ENCODE assay signal across 20 cellular contexts in genomic region chr15:79439236-79439635, GRCh38. TPM values are rescaled to one million over a fixed set of nuclear protein-coding genes. Genes with fewer than 3 reads are reported as not detected.
DNase-seq lines count a peak whose midpoint lies in the region; ATAC-seq and TF ChIP-seq lines count a peak whose summit lies in the region.
"Had no signal": no experiment of that assay in that cellular context is flagged by ENCODE, and none has a peak within 500 bp of the region (broad histone marks: within the 10 kb centered on the region; RNA-seq: fewer than 3 reads in every experiment).

No MANE protein-coding gene starts in this region.

- TF ChIP-seq CTCF in Panc1 (IDR thresholded peaks at IDR 0.05), result no peak

- H3K36me3 ChIP-seq in Panc1 (ENCODE audit: control insufficient read depth, insufficient read depth, low read length), result no peaks in the 10 kb centered on the region
- H3K36me3 ChIP-seq in neuronal stem cell (replicated peaks in 1 of 2; ENCODE audit: control insufficient read depth in 2 of 2, insufficient read depth in 2 of 2, low read length in 2 of 2), result no peaks in the 10 kb centered on the region
- H3K36me3 ChIP-seq: BE2C had no signal

- no peak overlapping the region for H3K23ac ChIP-seq in neuronal stem cell (ENCODE audit: low read depth, low read length, poor library complexity)

- H3K27ac ChIP-seq in Panc1 (ENCODE audit: low read length) (no peak overlapping the region), neuronal stem cell (replicated peaks; ENCODE audit: low read length) (no peak overlapping the region)

- WGBS in neuronal stem cell (ENCODE audit: extremely low coverage in 2 of 2, insufficient read length in 2 of 2, insufficient replicate concordance in 1 of 2), 2 donors, result 100% methylated on average over 1 of the region's 5 CpGs; no CpG with 5 or more reads in 1 of the 2 donors

- intact Hi-C loops in Panc1 (cut with micrococcal nuclease; ENCODE audit: unreplicated experiment), result no loop called here

- H2AFZ ChIP-seq in neuronal stem cell (ENCODE audit: low read length), result no peak overlapping the region

- H3K4me3 ChIP-seq in Panc1 (ENCODE audit: low read depth in 2 of 2, low read length in 2 of 2) (no peak overlapping the region), neuronal stem cell (ENCODE audit: low read length in 2 of 2) (no peak overlapping the region)

- no peak overlapping the region for H2BK12ac ChIP-seq in neuronal stem cell (ENCODE audit: low read length)

- no peak overlapping the region for H3K4me3 Mint-ChIP-seq in activated CD4-positive, alpha-beta memory T cell treated with anti-CD3 and anti-CD28 coated beads, Interleukin-2, amount 10 ng/mL, durations not matched to agents 7 days and 5 days
- H3K4me3 Mint-ChIP-seq: CD4-positive, CD25-positive, alpha-beta regulatory T cell; CD8-positive, alpha-beta memory T cell had no signal

- H3K4me1 ChIP-seq in Panc1 (ENCODE audit: control insufficient read depth, insufficient read depth, low read length) (no peaks in the 10 kb centered on the region), neuronal stem cell (ENCODE audit: control insufficient read depth in 2 of 2, insufficient read depth in 1 of 2, low read depth in 1 of 2, low read length in 2 of 2) (no peaks in the 10 kb centered on the region)
- H3K4me1 ChIP-seq: BE2C had no signal

- no TSS peak for BruUV-seq in Panc1 (replicated peaks; lab: Mats Ljungman, UMichigan)

- no peak overlapping the region for H3K4me2 ChIP-seq in neuronal stem cell (ENCODE audit: insufficient read depth, low read length, poor library complexity, severe bottlenecking)

- H2BK120ac ChIP-seq in neuronal stem cell (ENCODE audit: low read depth, low read length), result no peak overlapping the region

- no peak overlapping the region for H2BK15ac ChIP-seq in neuronal stem cell (ENCODE audit: low read length)

- POLR2A ChIA-PET in Panc1 (lab: Charles Lee), result no interaction called here
- POLR2A ChIA-PET in activated CD4-positive, alpha-beta memory T cell treated with anti-CD3 and anti-CD28 coated beads, Interleukin-2, amount 10 ng/mL, durations not matched to agents 7 days and 5 days (lab: Charles Lee), result no interaction called here

- H3K79me1 ChIP-seq in neuronal stem cell (ENCODE audit: low read depth, low read length), result no peaks in the 10 kb centered on the region

- H3K9me3 ChIP-seq in Panc1 (ENCODE audit: control insufficient read depth, insufficient read depth, low read depth, low read length), result no peaks in the 10 kb centered on the region
- H3K9me3 ChIP-seq in neuronal stem cell (replicated peaks in 1 of 2; ENCODE audit: control insufficient read depth in 2 of 2, insufficient read depth in 1 of 2, low read depth in 1 of 2, low read length in 2 of 2), result no peaks in the 10 kb centered on the region
- H3K9me3 ChIP-seq: BE2C had no signal

- H2AK5ac ChIP-seq in neuronal stem cell (ENCODE audit: low read depth, low read length), result no peak overlapping the region

- H3K27me3 ChIP-seq in Panc1 (ENCODE audit: control insufficient read depth, insufficient read depth, low read length), result peaks cover 3% of the 10 kb centered on the region; the same call in 1 of the 2 replicates
- peaks cover 0 to 23% (median 2%) of the 10 kb centered on the region in 3 experiments for H3K27me3 ChIP-seq in neuronal stem cell (ENCODE audit: control insufficient read depth in 3 of 3, insufficient read depth in 3 of 3, low read depth in 1 of 3, low read length in 3 of 3)
- H3K27me3 ChIP-seq: BE2C had no signal

- peak overlapping the region; percentile 27 for H3K18ac ChIP-seq in neuronal stem cell (ENCODE audit: low read length)

- no peak overlapping the region for H4K91ac ChIP-seq in neuronal stem cell (ENCODE audit: low read depth, low read length, poor library complexity)

- H3K4me1 Mint-ChIP-seq in activated CD4-positive, alpha-beta memory T cell treated with anti-CD3 and anti-CD28 coated beads, Interleukin-2, amount 10 ng/mL, durations not matched to agents 7 days and 5 days, result no peaks in the 10 kb centered on the region
- H3K4me1 Mint-ChIP-seq: CD4-positive, CD25-positive, alpha-beta regulatory T cell; CD8-positive, alpha-beta memory T cell had no signal

- no peak overlapping the region for H3K27ac Mint-ChIP-seq in activated CD4-positive, alpha-beta memory T cell treated with anti-CD3 and anti-CD28 coated beads, Interleukin-2, amount 10 ng/mL, durations not matched to agents 7 days and 5 days
- H3K27ac Mint-ChIP-seq: CD4-positive, CD25-positive, alpha-beta regulatory T cell; CD8-positive, alpha-beta memory T cell had no signal

- no peak overlapping the region for H4K8ac ChIP-seq in neuronal stem cell (ENCODE audit: low read depth, low read length)

- no peak overlapping the region for H3K9ac ChIP-seq in neuronal stem cell (ENCODE audit: low read depth, low read length, poor library complexity)

- CTCF ChIA-PET in Panc1 (lab: Charles Lee), result no interaction called here
- CTCF ChIA-PET in activated CD4-positive, alpha-beta memory T cell treated with anti-CD3 and anti-CD28 coated beads, Interleukin-2, amount 10 ng/mL, durations not matched to agents 7 days and 5 days (lab: Charles Lee), result no interaction called here

- DNase-seq in Panc1 (ENCODE audit: low read depth, low spot score), result no peak
- no peak for DNase-seq in neuronal stem cell (ENCODE audit: low spot score)
- no peak for DNase-seq in activated CD4-positive, alpha-beta memory T cell treated with anti-CD3 and anti-CD28 coated beads, Interleukin-2, amount 10 ng/mL, durations not matched to agents 7 days and 5 days
- no peak for DNase-seq in GM03348 (ENCODE audit: low spot score)
- DNase-seq: ACHN; BE2C; C1 segment of cervical spinal cord; CD4-positive, CD25-positive, alpha-beta regulatory T cell; CD8-positive, alpha-beta memory T cell; COR-L47; DMS 273 treated with DMSO at 0.1 percent for 48 hours; DMS53; DND-41; EL; GOT3; H7 had no signal

- peaks cover 14% of the 10 kb centered on the region for H3K27me3 Mint-ChIP-seq in activated CD4-positive, alpha-beta memory T cell treated with anti-CD3 and anti-CD28 coated beads, Interleukin-2, amount 10 ng/mL, durations not matched to agents 7 days and 5 days

- no peaks in the 10 kb centered on the region for H3K36me3 Mint-ChIP-seq in activated CD4-positive, alpha-beta memory T cell treated with anti-CD3 and anti-CD28 coated beads, Interleukin-2, amount 10 ng/mL, durations not matched to agents 7 days and 5 days (ENCODE audit: low read depth)
- H3K36me3 Mint-ChIP-seq: CD4-positive, CD25-positive, alpha-beta regulatory T cell; CD8-positive, alpha-beta memory T cell had no signal

- ATAC-seq in Panc1, result 0 out of 2 replicates have a peak, but pooled peaks have one; percentile 30
- peak; percentile 20 for ATAC-seq in esophagus mucosa
- ATAC-seq in GM19395 (IDR thresholded peaks at IDR 0.05; ENCODE audit: unreplicated experiment), result no peak
- ATAC-seq in GM19467 (IDR thresholded peaks at IDR 0.05; ENCODE audit: unreplicated experiment), result no peak
- ATAC-seq: HCT116 had no signal

- in situ Hi-C loops in Panc1 (cut with HindIII; ENCODE audit: low pct_unique_long_range_greater_than_20kb, low sequenced_read_pairs), result no loop called here

- no peaks in the 10 kb centered on the region for H3K9me3 Mint-ChIP-seq in activated CD4-positive, alpha-beta memory T cell treated with anti-CD3 and anti-CD28 coated beads, Interleukin-2, amount 10 ng/mL, durations not matched to agents 7 days and 5 days
- H3K9me3 Mint-ChIP-seq: CD8-positive, alpha-beta memory T cell had no signal

- H3K4ac ChIP-seq in neuronal stem cell (ENCODE audit: low read length), result no peak overlapping the region

- H3K14ac ChIP-seq in neuronal stem cell (ENCODE audit: low read length), result no peak overlapping the region

- no peak overlapping the region for H2BK5ac ChIP-seq in neuronal stem cell (ENCODE audit: low read length)

RNA-seq across cellular contexts. Expression of gene MINAR1, which starts 7.1 kb away (rescaled TPM):
- total RNA-seq in Panc1 (2021; ENCODE audit: unreplicated experiment), result 0.62 TPM
- polyA plus RNA-seq in Panc1 (2012; ENCODE audit: insufficient read length), result 0.21 TPM
- total RNA-seq in esophagus mucosa, result 0.24 TPM
- polyA plus RNA-seq in neuronal stem cell (2013, experiment 1 of 2), result 0.56 TPM
- 0.55 TPM for polyA plus RNA-seq in neuronal stem cell (2013, experiment 2 of 2)
- under 1 TPM; 0.30 to 0.38 TPM for total RNA-seq in activated CD4-positive, alpha-beta memory T cell treated with anti-CD3 and anti-CD28 coated beads, Interleukin-2, amount 10 ng/mL, durations not matched to agents 7 days and 5 days
- polyA plus RNA-seq: CD8-positive, alpha-beta memory T cell had no signal

Comparison
In these comparisons a context has a peak if more than half of its experiments do, and no peak if none do; other contexts are left out.
1. ATAC-seq: peak in Panc1 (single experiment) and esophagus mucosa (single experiment); none in GM19395 (single experiment) and GM19467 (single experiment).